ENCODE assay signal across 8 cellular contexts in genomic region chr19:52570005-52570861, GRCh38. TPM values are rescaled to one million over a fixed set of nuclear protein-coding genes. Genes with fewer than 3 reads are reported as not detected.
A peak's percentile ranks its signal among the peaks of the same experiment; 100 is the strongest.
DNase-seq lines count a peak whose midpoint lies in the region; ATAC-seq, FAIRE-seq and TF ChIP-seq lines count a peak whose summit lies in the region.

Gene ZNF701 (plus strand): TSS chr19:52570287. CDS start chr19:52574148, 3,861 bp downstream.

- peak; percentile 97 for ATAC-seq in HG03342 (IDR thresholded peaks at IDR 0.05; ENCODE audit: unreplicated experiment)

- peak within 1 kb of the TSS; percentile 90 for H3K27ac ChIP-seq in mesodermal cell (ENCODE audit: low read depth, low read length, severe bottlenecking)

- peaks cover 35% of the 10 kb centered on the region for H3K36me3 ChIP-seq in mesodermal cell (ENCODE audit: control insufficient read depth, insufficient read depth, low read length)

- in situ Hi-C loops in GM18951 (cut with MboI; ENCODE audit: low sequenced_read_pairs, unreplicated experiment): no loop called here

- peak within 1 kb of the TSS; percentile 69 for H3K4me3 ChIP-seq in mesodermal cell (ENCODE audit: extremely low read depth, insufficient read depth, low read length, poor library complexity, severe bottlenecking)

- peak; percentile 94 for DNase-seq in AG08395 (ENCODE audit: low spot score)
- DNase-seq in NCI-H82 treated with DMSO at 0.1 percent for 48 hours (lab: John Stamatoyannopoulos, UW; ENCODE audit: unreplicated experiment): peak; percentile 59
- peak; percentile 75 for DNase-seq in activated CD8-positive, alpha-beta memory T cell treated with anti-CD3 and anti-CD28 coated beads, Interleukin-2, amount 50 U/mL, for 24 hours (ENCODE audit: extremely low read depth)
- DNase-seq in stimulated activated CD8-positive, alpha-beta memory T cell treated with anti-CD3 and anti-CD28 coated beads, Interleukin-15, amount 100 ng/mL, for 24 hours (ENCODE audit: low read depth): peak; percentile 91

- H3K9me3 ChIP-seq in mesodermal cell (ENCODE audit: control insufficient read depth, low read length): peaks cover 4% of the 10 kb centered on the region

- WGBS in mesodermal cell (ENCODE audit: insufficient coverage in 2 of 2), 2 experiments: 0 to 1% methylated on average over 39 to 57 of the region's 57 CpGs

- TF ChIP-seq POLR2A in GM18951 (IDR thresholded peaks at IDR 0.05; ENCODE audit: extremely low read depth, insufficient read depth, insufficient read length): peak; percentile 93

- peak; percentile 55 for FAIRE-seq in endometrium (lab: Jason Lieb, UNC)

- H3K4me1 ChIP-seq in mesodermal cell (ENCODE audit: control insufficient read depth, insufficient read depth, low read length, poor library complexity, severe bottlenecking): no peaks in the 10 kb centered on the region

RNA-seq across cellular contexts. Expression of gene ZNF701, which starts in this region (rescaled TPM):
- polyA plus RNA-seq in mesodermal cell (2013, experiment 1 of 2): 7.9 TPM
- polyA plus RNA-seq in mesodermal cell (2013, experiment 2 of 2): 8.2 TPM

Comparison
In these comparisons a context has a peak if more than half of its experiments do, and no peak if none do; other contexts are left out.
1. Peak in every context shown above with its lines: DNase-seq, ATAC-seq, H3K4me3 ChIP-seq and H3K27ac ChIP-seq.